ENCODE assay signal across 8 cellular contexts in genomic region chr7:32241636-32242035, GRCh38.
"Had no signal": no experiment of that assay in that cellular context is flagged by ENCODE, and none has a peak within 500 bp of the region (broad histone marks: within the 10 kb centered on the region; RNA-seq: fewer than 3 reads in every experiment).

No MANE protein-coding gene starts in this region.

- DNase-seq: GM23248, GOT3, H7, HFFc6 had no signal

- H3K4me1 ChIP-seq: HAP-1 had no signal

- H3K4me3 ChIP-seq: GM23248, HAP-1 had no signal

- H3K27ac ChIP-seq: GM23248, HL-60 had no signal

- FAIRE-seq: HepG2 had no signal

- H3K9me3 ChIP-seq: HAP-1 had no signal

- ATAC-seq: HCT116, HepG2 had no signal

- H3K36me3 ChIP-seq: HAP-1 had no signal
